20 cellular contexts compared by ENCODE assay signal in the genomic region with DNA sequence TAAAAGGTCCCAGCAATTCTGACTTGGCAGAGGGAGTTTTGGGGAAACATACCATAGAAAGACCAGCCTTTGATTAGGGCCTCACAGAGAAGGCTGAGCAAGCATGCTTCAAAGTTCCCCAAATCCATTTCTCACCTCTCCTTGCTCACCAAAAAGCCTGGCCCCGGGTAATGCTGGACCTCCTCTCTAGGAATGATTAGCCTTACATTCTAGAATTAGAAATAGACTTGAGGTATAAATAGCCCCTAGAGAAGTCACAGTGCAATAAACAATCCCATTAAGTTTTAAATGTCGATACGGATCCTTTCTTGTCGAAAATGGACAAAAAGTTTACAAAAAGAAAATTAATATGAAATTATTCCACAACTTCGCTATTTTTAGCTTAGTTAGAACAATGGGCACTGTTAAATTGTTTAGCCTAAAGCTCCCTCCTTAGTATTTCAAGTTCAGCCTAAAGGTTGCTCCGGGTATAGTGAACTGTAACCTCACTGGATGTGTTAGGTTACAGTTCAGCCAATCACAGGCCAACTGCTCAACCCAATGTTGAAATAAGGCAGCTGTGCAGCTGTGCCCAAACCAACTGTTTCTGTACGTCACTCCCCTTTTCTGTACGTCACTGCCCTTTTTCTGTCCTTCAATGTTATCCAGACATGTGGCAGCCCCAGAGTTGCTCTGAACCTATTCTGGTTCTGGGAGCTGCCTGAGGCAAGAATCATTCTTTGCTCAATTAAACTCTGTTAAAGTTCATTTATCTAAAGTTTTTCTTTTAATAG. TPM values are rescaled to one million over a fixed set of nuclear protein-coding genes. Genes with fewer than 3 reads are reported as not detected.
DNase-seq lines count a peak whose midpoint lies in the region; ATAC-seq, FAIRE-seq and TF ChIP-seq lines count a peak whose summit lies in the region.
"Had no signal": no experiment of that assay in that cellular context is flagged by ENCODE, and none has a peak within 500 bp of the region (broad histone marks: within the 10 kb centered on the region; RNA-seq: fewer than 3 reads in every experiment).

No MANE protein-coding gene starts in this region.

- SMC1A ChIA-PET in GM12878 (lab: Charles Lee; ENCODE audit: uncharacterized antibody, unreplicated experiment) = interaction anchor here (1.2 kb wide), 1 partner anchor 47 kb away, joined by 6 read pairs; no protein-coding TSS in a partner anchor

- no peak for TF ChIP-seq RAD21 in GM12878 (IDR thresholded peaks at IDR 0.05; ENCODE audit: insufficient read depth, low read depth, low read length)

- H3K4me2 ChIP-seq in GM12878 (ENCODE audit: control insufficient read depth, insufficient read depth) = no peak overlapping the region

- intact Hi-C loops in GM12878 (cut with micrococcal nuclease; ENCODE audit: unreplicated experiment) = no loop called here

- no peaks in the 10 kb centered on the region for H4K20me1 ChIP-seq in GM12878 (ENCODE audit: control insufficient read depth, insufficient read depth)

- in situ Hi-C loops in GM12878 (cut with MboI) = no loop called here

- TF ChIP-seq CTCF in GM12878 (IDR thresholded peaks at IDR 0.05 in 2 of 3, conservative IDR thresholded peaks at IDR 0.05 in 1 of 3; ENCODE audit: control insufficient read depth in 2 of 3, extremely low read depth in 1 of 3, insufficient read depth in 1 of 3, low read depth in 3 of 3, low read length in 3 of 3) = no peak

- H3K27ac ChIP-seq in GM12878 (ENCODE audit: control insufficient read depth, insufficient read depth) = no peak overlapping the region
- H3K27ac ChIP-seq: ascending aorta, thyroid gland had no signal

- ATAC-seq in GM12878 (no peak), GM21360 (IDR thresholded peaks at IDR 0.05; ENCODE audit: unreplicated experiment) (no peak)
- ATAC-seq: naive thymus-derived CD4-positive, alpha-beta T cell; stimulated activated memory B cell treated with anti-CD40 and anti-IgM and Interleukin-4, amounts not matched to agents 10 μg/mL and 1 μg/mL and 100 μg/mL, for 72 hours had no signal

- no peak overlapping the region for H2AFZ ChIP-seq in GM12878 (ENCODE audit: control insufficient read depth, low read depth, low read length)

- no peak overlapping the region for H3K4me3 ChIP-seq in GM12878
- H3K4me3 ChIP-seq: ascending aorta, thyroid gland had no signal

- H3K36me3 ChIP-seq in GM12878 (ENCODE audit: control insufficient read depth in 2 of 2, insufficient read depth in 2 of 2, low read length in 1 of 2) = no peaks in the 10 kb centered on the region
- H3K36me3 ChIP-seq: ascending aorta, thyroid gland had no signal

- no peak overlapping the region for H3K9ac ChIP-seq in GM12878 (ENCODE audit: control insufficient read depth, insufficient read depth, low read length)

- no peaks in the 10 kb centered on the region for H3K27me3 ChIP-seq in GM12878 (replicated peaks in 1 of 2; ENCODE audit: control insufficient read depth in 2 of 2, insufficient read depth in 2 of 2, low read length in 1 of 2)
- H3K27me3 ChIP-seq: ascending aorta, thyroid gland had no signal

- RAD21 ChIA-PET in GM12878 (lab: Charles Lee; ENCODE audit: unreplicated experiment) = interaction anchor here (0.8 kb wide), 1 partner anchor 12 kb away, joined by 3 read pairs; no protein-coding TSS in a partner anchor

- BruUV-seq in GM12878 (replicated peaks; lab: Mats Ljungman, UMichigan) = no TSS peak

- peaks cover 2% of the 10 kb centered on the region for H3K9me3 ChIP-seq in GM12878 (replicated peaks; ENCODE audit: control insufficient read depth, insufficient read depth, low read length)
- H3K9me3 ChIP-seq: ascending aorta, thyroid gland had no signal

- DNase-seq in EH (ENCODE audit: low read depth) (peak; percentile 37), MV-4-11 (lab: John Stamatoyannopoulos, UW) (peak; percentile 85), GM12878 (ENCODE audit: low read depth, low spot score) (no peak), left kidney (ENCODE audit: low read depth, low spot score) (peak; percentile 61), NCI-H226 (no peak), COLO829 (ENCODE audit: low spot score) (no peak)
- no peak for DNase-seq in stimulated activated CD8-positive, alpha-beta memory T cell treated with anti-CD3 and anti-CD28 coated beads, Interleukin-4, amount 100 ng/mL, for 48 hours
- DNase-seq: activated CD4-positive, alpha-beta T cell treated with anti-CD3 and anti-CD28 coated beads, Interleukin-2, amount 50 U/mL, for 1 hour; activated naive CD4-positive, alpha-beta T cell treated with Interleukin-2 at 50 U/mL for 16 hours; Calu3; naive thymus-derived CD4-positive, alpha-beta T cell; NCI-H1105 treated with DMSO at 0.1 percent for 48 hours; NCI-H2171; thyroid gland had no signal

- POLR2A ChIA-PET in GM12878 (lab: Charles Lee) = no interaction called here

- no peak for FAIRE-seq in GM12878 (lab: Jason Lieb, UNC)
- FAIRE-seq: colon, frontal cortex, H1 had no signal

- CTCF ChIA-PET in GM12878 (lab: Yijun Ruan, JAX) = interaction anchor here (1.1 to 2.6 kb wide), 3 partner anchors 47 to 475 kb away, joined by 3 to 11 read pairs (median 3); no protein-coding TSS in a partner anchor

- no peak for TF ChIP-seq POLR2A in GM12878 (IDR thresholded peaks at IDR 0.05; ENCODE audit: low read depth, low read length)

- H3K79me2 ChIP-seq in GM12878 (ENCODE audit: control insufficient read depth, insufficient read depth, low read length) = no peaks in the 10 kb centered on the region

- 90% methylated on average over 8 of the region's 8 CpGs for WGBS in GM12878 (ENCODE audit: insufficient coverage, insufficient replicate concordance, low lambda C conversion rate, missing lambda C conversion rate)

- TF ChIP-seq EP300 in GM12878 (IDR thresholded peaks at IDR 0.05; ENCODE audit: borderline replicate concordance in 1 of 2, control insufficient read depth in 1 of 2, low read depth in 2 of 2, low read length in 2 of 2) = no peak

- H3K4me1 ChIP-seq in GM12878 (ENCODE audit: control insufficient read depth, insufficient read depth, low read length) = peaks cover 23% of the 10 kb centered on the region
- H3K4me1 ChIP-seq: ascending aorta, thyroid gland had no signal

TF ChIP-seq in GM12878, 131 proteins besides CTCF, POLR2A, EP300 and RAD21:
- peak; percentile 51; the same call in 1 of the 2 replicates for TF ChIP-seq CREM (IDR thresholded peaks at IDR 0.05; ENCODE audit: low read depth)
- TF ChIP-seq MEF2A (IDR thresholded peaks at IDR 0.05; ENCODE audit: insufficient read depth, low read depth, low read length) = no peak

RNA-seq across cellular contexts. Expression of a gene that starts 7.9 kb away (rescaled TPM):
- total RNA-seq in GM12878 (2013; cell fraction: nucleolus; rRNA removed) = 50.8 and 52.0 TPM in 2 replicates
- total RNA-seq in GM12878 (2014; rRNA removed) (140 and 149 TPM in 2 replicates), GM12878 (2014; rRNA removed; fragmentation: Illumina TruSeq; extraction: Trizol) (95.2 and 96.2 TPM in 2 replicates), GM12878 (2021) (114 and 116 TPM in 2 replicates)
- polyA plus RNA-seq in GM12878 (2011; ENCODE audit: low read depth) = 78.4 TPM
- polyA plus RNA-seq in GM12878 (2011; rRNA removed) (19.7 and 23.7 TPM in 2 replicates), GM12878 (2014; fragmentation: Illumina TruSeq; extraction: Trizol) (141 and 143 TPM in 2 replicates), GM12878 (2014; fragmentation: Nextera tagmentation; extraction: Ambion mirVana) (10 to 100 TPM; 62.5 to 83.7 TPM), GM12878 (2014; rRNA removed) (128 and 141 TPM in 2 replicates), GM12878 (2016; fragmentation: Nextera tagmentation; extraction: Ambion mirVana) (100 to 1,000 TPM; 242 to 245 TPM)
- polyA plus RNA-seq in GM12878 (2011; cell fraction: cytosol; rRNA removed) = 18.6 and 22.3 TPM in 2 replicates
- 30.2 and 33.1 TPM in 2 replicates for polyA plus RNA-seq in GM12878 (2011; cell fraction: nucleus; rRNA removed)
- polyA plus RNA-seq in GM12878 (2012) = 92.4 and 94.8 TPM in 2 replicates
- 27.0 and 41.7 TPM in 2 replicates for polyA minus RNA-seq in GM12878 (2011; rRNA and poly(A)+ RNA removed)
- 6.1 and 7.5 TPM in 2 replicates for polyA minus RNA-seq in GM12878 (2011; cell fraction: cytosol; rRNA and poly(A)+ RNA removed)
- 12.8 and 19.2 TPM in 2 replicates for polyA minus RNA-seq in GM12878 (2011; cell fraction: nucleus; rRNA and poly(A)+ RNA removed)

Comparison
In these comparisons a context has a peak if more than half of its experiments do, and no peak if none do; other contexts are left out.
1. DNase-seq: peak in EH (single experiment), MV-4-11 (single experiment) and left kidney (single experiment); none in GM12878 (single experiment), stimulated activated CD8-positive, alpha-beta memory T cell treated with anti-CD3 and anti-CD28 coated beads, Interleukin-4, amount 100 ng/mL, for 48 hours (single experiment), NCI-H226 (single experiment) and COLO829 (single experiment).